1 cellular context compared by ENCODE assay signal in genomic region chr1:43271186-43272118, GRCh38.
TF ChIP-seq lines count a peak whose summit lies in the region.

No MANE protein-coding gene starts in this region.

TF ChIP-seq in HepG2, 621 proteins besides CTCF, POLR2A, EP300 and RAD21:
- TF ChIP-seq, protein P1, sequence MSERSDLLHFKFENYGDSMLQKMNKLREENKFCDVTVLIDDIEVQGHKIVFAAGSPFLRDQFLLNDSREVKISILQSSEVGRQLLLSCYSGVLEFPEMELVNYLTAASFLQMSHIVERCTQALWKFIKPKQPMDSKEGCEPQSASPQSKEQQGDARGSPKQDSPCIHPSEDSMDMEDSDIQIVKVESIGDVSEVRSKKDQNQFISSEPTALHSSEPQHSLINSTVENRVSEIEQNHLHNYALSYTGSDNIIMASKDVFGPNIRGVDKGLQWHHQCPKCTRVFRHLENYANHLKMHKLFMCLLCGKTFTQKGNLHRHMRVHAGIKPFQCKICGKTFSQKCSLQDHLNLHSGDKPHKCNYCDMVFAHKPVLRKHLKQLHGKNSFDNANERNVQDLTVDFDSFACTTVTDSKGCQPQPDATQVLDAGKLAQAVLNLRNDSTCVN (CRISPR knock-in tag; IDR thresholded peaks at IDR 0.05; ENCODE audit: borderline replicate concordance), result no peak
- no peak for TF ChIP-seq BRF2 (CRISPR knock-in tag; IDR thresholded peaks at IDR 0.05)
- TF ChIP-seq HDAC1 (CRISPR knock-in tag; IDR thresholded peaks at IDR 0.05), result no peak
- no peak for TF ChIP-seq NFRKB (IDR thresholded peaks at IDR 0.05)
- TF ChIP-seq PRDM4 (CRISPR knock-in tag; IDR thresholded peaks at IDR 0.05; ENCODE audit: borderline replicate concordance), result no peak
- TF ChIP-seq ZNF788 (CRISPR knock-in tag; IDR thresholded peaks at IDR 0.05; ENCODE audit: borderline replicate concordance), result no peak
